10 cellular contexts compared by ENCODE assay signal in genomic region chr1:91844862-91845528, GRCh38. TPM values are rescaled to one million over a fixed set of nuclear protein-coding genes. Genes with fewer than 3 reads are reported as not detected.
DNase-seq lines count a peak whose midpoint lies in the region; TF ChIP-seq lines count a peak whose summit lies in the region.
"Had no signal": no experiment of that assay in that cellular context is flagged by ENCODE, and none has a peak within 500 bp of the region (broad histone marks: within the 10 kb centered on the region; RNA-seq: fewer than 3 reads in every experiment).

No MANE protein-coding gene starts in this region.

- WGBS in esophagus, 2 donors, result 29 to 34% methylated on average over 6 of the region's 6 CpGs

- H3K4me1 ChIP-seq in esophagus (ENCODE audit: control insufficient read depth in 2 of 2, insufficient read depth in 2 of 2, low read length in 1 of 2) (peaks cover 0 to 6% of the 10 kb centered on the region in 2 donors), muscle layer of duodenum (ENCODE audit: control insufficient read depth in 1 of 2, insufficient read depth in 2 of 2, low read length in 2 of 2) (peaks cover 18 to 28% of the 10 kb centered on the region in 2 donors), vagina (peaks cover 74% of the 10 kb centered on the region)

- H3K27ac ChIP-seq in esophagus (ENCODE audit: low read depth in 2 of 2, low read length in 1 of 2) (peak overlapping the region; percentile 61 to 75), muscle layer of duodenum (ENCODE audit: low read length) (peak overlapping the region; percentile 58), vagina (peak overlapping the region; percentile 86)

- no peaks in the 10 kb centered on the region for H3K27me3 ChIP-seq in esophagus (ENCODE audit: control insufficient read depth in 1 of 2, insufficient read depth in 2 of 2, low read length in 2 of 2)
- no peaks in the 10 kb centered on the region for H3K27me3 ChIP-seq in muscle layer of duodenum (ENCODE audit: low read depth, low read length)
- no peaks in the 10 kb centered on the region for H3K27me3 ChIP-seq in vagina

- no peak for TF ChIP-seq POLR2A in vagina (IDR thresholded peaks at IDR 0.05)

- POLR2A ChIA-PET in GM10248 (lab: Yijun Ruan, JAX), result no interaction called here

- DNase-seq in NCI-H748 treated with DMSO at 0.1 percent for 48 hours (lab: John Stamatoyannopoulos, UW), result peak; percentile 20
- DNase-seq in NCI-H748 (lab: John Stamatoyannopoulos, UW; ENCODE audit: unreplicated experiment), result no peak
- peak in 1 of 2 donors; percentile 96 for DNase-seq in vagina (ENCODE audit: extremely low spot score in 2 of 2)
- DNase-seq in GM10248 (ENCODE audit: extremely low spot score), result no peak
- DNase-seq in ecto neural progenitor cell (ENCODE audit: low spot score), result no peak
- DNase-seq in NK-92 (lab: John Stamatoyannopoulos, UW; ENCODE audit: unreplicated experiment), result no peak
- DNase-seq: ACHN; activated effector memory CD4-positive, alpha-beta T cell treated with anti-CD3 and anti-CD28 coated beads, Interleukin-2, amount 50 U/mL, for 16 hours had no signal

- H3K36me3 ChIP-seq in esophagus (ENCODE audit: control insufficient read depth in 2 of 2, insufficient read depth in 2 of 2, low read length in 1 of 2) (no peaks in the 10 kb centered on the region), muscle layer of duodenum (ENCODE audit: control insufficient read depth in 1 of 2, insufficient read depth in 2 of 2, low read length in 2 of 2) (no peaks in the 10 kb centered on the region), vagina (no peaks in the 10 kb centered on the region)

- intact Hi-C loops in vagina (cut with DNase I), result no loop called here

- H3K9me3 ChIP-seq in esophagus (ENCODE audit: control insufficient read depth in 2 of 2, insufficient read depth in 1 of 2, low read depth in 1 of 2, low read length in 1 of 2) (no peaks in the 10 kb centered on the region), muscle layer of duodenum (ENCODE audit: control insufficient read depth in 1 of 2, low read length in 2 of 2) (no peaks in the 10 kb centered on the region), vagina (no peaks in the 10 kb centered on the region)

- H3K4me3 ChIP-seq in esophagus (ENCODE audit: low read depth in 1 of 2, low read length in 2 of 2) (no peak overlapping the region), muscle layer of duodenum (ENCODE audit: low read depth in 1 of 2, low read length in 2 of 2) (peak overlapping the region; percentile 22), vagina (no peak overlapping the region)

- CTCF ChIA-PET in GM10248 (lab: Yijun Ruan, JAX), result interaction anchor here (1.6 to 2.2 kb wide), 3 partner anchors 10 to 18 kb away, joined by 4 to 7 read pairs (median 4); no protein-coding TSS in a partner anchor

- no peak for TF ChIP-seq CTCF in vagina (IDR thresholded peaks at IDR 0.05)
- no peak for TF ChIP-seq CTCF in GM10248 (IDR thresholded peaks at IDR 0.05; ENCODE audit: control extremely low read depth, extremely low read depth, low read depth, missing control alignments)

RNA-seq across cellular contexts. Expression of gene TGFBR3, which starts 41.0 kb away (rescaled TPM):
- 10 to 100 TPM in 1 of 2 donors, 1 to 10 TPM in 1; 3.8 to 10.5 TPM for polyA plus RNA-seq in esophagus
- total RNA-seq in vagina, result 221 TPM

Comparison
In these comparisons a context has a peak if more than half of its experiments do, and no peak if none do; other contexts are left out.
1. H3K4me3 ChIP-seq: peak in muscle layer of duodenum (2 of 2); none in esophagus (0 of 2) and vagina (0 of 2).
2. Peak in every context shown above with its lines, with median percentiles within 50 percentile points of each other: H3K27ac ChIP-seq.